Comparison of ENCODE assay signal across 15 cellular contexts in the genomic region with DNA sequence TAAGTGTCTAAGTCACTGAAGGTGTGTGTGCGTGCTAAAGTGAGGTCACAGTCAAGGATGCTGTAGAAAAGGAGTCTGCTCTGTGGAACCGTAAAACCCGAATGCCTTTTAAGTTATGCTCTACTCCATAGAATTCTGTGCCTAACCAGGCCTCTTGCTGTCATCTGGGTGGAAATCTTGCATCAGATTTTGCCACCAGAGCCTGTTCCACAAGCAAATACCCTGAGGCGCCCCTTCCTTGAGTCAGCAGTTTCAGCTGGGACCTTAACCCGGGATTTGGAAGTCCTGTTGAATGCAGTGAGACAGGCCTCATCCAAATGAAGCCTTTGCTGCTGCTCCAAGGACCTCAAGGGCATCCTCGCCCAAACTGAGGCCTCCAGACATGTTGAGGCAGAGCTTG.
DNase-seq lines count a peak whose midpoint lies in the region; ATAC-seq and TF ChIP-seq lines count a peak whose summit lies in the region.
"Had no signal": no experiment of that assay in that cellular context is flagged by ENCODE, and none has a peak within 500 bp of the region (broad histone marks: within the 10 kb centered on the region; RNA-seq: fewer than 3 reads in every experiment).

No MANE protein-coding gene starts in this region.

- no peak for ATAC-seq in Right ventricle myocardium superior (ENCODE audit: poor library complexity)
- ATAC-seq in stimulated activated naive B cell treated with anti-CD40 and anti-IgM and Interleukin-4, amounts not matched to agents 10 μg/mL and 1 μg/mL and 100 μg/mL, for 72 hours (replicated peaks) = no peak

- H3K9me3 ChIP-seq in cardiac muscle cell (ENCODE audit: low read depth) = no peaks in the 10 kb centered on the region
- no peaks in the 10 kb centered on the region for H3K9me3 ChIP-seq in adipocyte (ENCODE audit: control insufficient read depth, low read length)
- no peaks in the 10 kb centered on the region for H3K9me3 ChIP-seq in endodermal cell (ENCODE audit: control insufficient read depth, low read length)

- H3K27me3 ChIP-seq in cardiac muscle cell (no peaks in the 10 kb centered on the region), adipocyte (replicated peaks; ENCODE audit: control insufficient read depth, insufficient read depth, low read length) (no peaks in the 10 kb centered on the region), endodermal cell (ENCODE audit: control insufficient read depth, insufficient read depth, low read length, poor library complexity, severe bottlenecking) (no peaks in the 10 kb centered on the region)

- no peak overlapping the region for H3K9ac ChIP-seq in adipocyte (ENCODE audit: low read length)
- H3K9ac ChIP-seq in endodermal cell (ENCODE audit: extremely low read depth, low read length, poor library complexity, severe bottlenecking) = no peak overlapping the region

- H3K4me3 ChIP-seq in cardiac muscle cell (no peak overlapping the region), adipocyte (ENCODE audit: low read length) (no peak overlapping the region), endodermal cell (ENCODE audit: low read length) (no peak overlapping the region)

- TF ChIP-seq CTCF in cardiac muscle cell (IDR thresholded peaks at IDR 0.05; ENCODE audit: low read depth, low read length) (no peak), endodermal cell (conservative IDR thresholded peaks at IDR 0.05) (no peak)

- peak overlapping the region; percentile 10 for H3K27ac ChIP-seq in cardiac muscle cell
- H3K27ac ChIP-seq in endodermal cell (ENCODE audit: low read depth, low read length) = no peak overlapping the region

- peaks cover 0 to under 1% of the 10 kb centered on the region in 2 donors for H3K9me3 Mint-ChIP-seq in stimulated activated naive B cell treated with anti-CD40 and anti-IgM and Interleukin-4, amounts not matched to agents 10 μg/mL and 1 μg/mL and 100 μg/mL, for 72 hours
- peaks cover 12% of the 10 kb centered on the region for H3K9me3 Mint-ChIP-seq in endodermal cell

- DNase-seq in cardiac muscle cell (ENCODE audit: low read depth in 1 of 2, low spot score in 1 of 2) (no peak), Right ventricle myocardium superior (no peak), adipocyte (ENCODE audit: low read depth) (peak; percentile 71), fibroblast of gingiva (ENCODE audit: low read depth) (peak; percentile 9), endodermal cell (no peak), NCI-H2171 treated with DMSO at 0.1 percent for 48 hours (lab: John Stamatoyannopoulos, UW) (no peak), nucleus accumbens (lab: John Stamatoyannopoulos, UW) (no peak)
- no peak for DNase-seq in stimulated activated naive B cell treated with anti-CD40 and anti-IgM and Interleukin-4, amounts not matched to agents 10 μg/mL and 1 μg/mL and 100 μg/mL, for 72 hours
- DNase-seq: HCEC 1CT, KBM-7, NCI-H1436 treated with DMSO at 0.1 percent for 48 hours, NCI-H2029 treated with DMSO at 0.1 percent for 48 hours, NCI-H510A, NCI-H774, SHP77 had no signal

- H3K36me3 ChIP-seq in cardiac muscle cell (no peaks in the 10 kb centered on the region), adipocyte (ENCODE audit: control insufficient read depth, insufficient read depth, low read length, severe bottlenecking) (no peaks in the 10 kb centered on the region), endodermal cell (ENCODE audit: control insufficient read depth, insufficient read depth, low read length) (no peaks in the 10 kb centered on the region)

- H3K4me1 Mint-ChIP-seq in stimulated activated naive B cell treated with anti-CD40 and anti-IgM and Interleukin-4, amounts not matched to agents 10 μg/mL and 1 μg/mL and 100 μg/mL, for 72 hours = peaks cover 12 to 27% of the 10 kb centered on the region in 2 donors
- H3K4me1 Mint-ChIP-seq in endodermal cell = peaks cover 6% of the 10 kb centered on the region

- H3K27ac Mint-ChIP-seq in stimulated activated naive B cell treated with anti-CD40 and anti-IgM and Interleukin-4, amounts not matched to agents 10 μg/mL and 1 μg/mL and 100 μg/mL, for 72 hours = peak overlapping the region; percentile 27
- no peak overlapping the region for H3K27ac Mint-ChIP-seq in endodermal cell

- no peaks in the 10 kb centered on the region for H3K27me3 Mint-ChIP-seq in stimulated activated naive B cell treated with anti-CD40 and anti-IgM and Interleukin-4, amounts not matched to agents 10 μg/mL and 1 μg/mL and 100 μg/mL, for 72 hours
- H3K27me3 Mint-ChIP-seq in endodermal cell (ENCODE audit: insufficient read depth) = no peaks in the 10 kb centered on the region

- peaks cover 34 to 54% of the 10 kb centered on the region in 2 donors for H3K36me3 Mint-ChIP-seq in stimulated activated naive B cell treated with anti-CD40 and anti-IgM and Interleukin-4, amounts not matched to agents 10 μg/mL and 1 μg/mL and 100 μg/mL, for 72 hours
- peaks cover 15% of the 10 kb centered on the region for H3K36me3 Mint-ChIP-seq in endodermal cell (ENCODE audit: low read depth)

- 92% methylated on average over 4 to 6 of the region's 6 CpGs for WGBS in endodermal cell (ENCODE audit: insufficient coverage in 1 of 2, insufficient read length in 1 of 2), 2 experiments

- H3K4me1 ChIP-seq in cardiac muscle cell (ENCODE audit: low read depth) (peaks cover 15% of the 10 kb centered on the region), adipocyte (ENCODE audit: control insufficient read depth, insufficient read depth, low read length) (peaks cover 4% of the 10 kb centered on the region), endodermal cell (ENCODE audit: control insufficient read depth, insufficient read depth, low read length) (no peaks in the 10 kb centered on the region)

- intact Hi-C loops in Right ventricle myocardium superior (cut with DNase I) = no loop called here

- H3K4me3 Mint-ChIP-seq in stimulated activated naive B cell treated with anti-CD40 and anti-IgM and Interleukin-4, amounts not matched to agents 10 μg/mL and 1 μg/mL and 100 μg/mL, for 72 hours = no peak overlapping the region
- no peak overlapping the region for H3K4me3 Mint-ChIP-seq in endodermal cell

Comparison
In these comparisons a context has a peak if more than half of its experiments do, and no peak if none do; other contexts are left out.
1. DNase-seq: peak in adipocyte (single experiment) and fibroblast of gingiva (single experiment); none in cardiac muscle cell (0 of 2), Right ventricle myocardium superior (single experiment), stimulated activated naive B cell treated with anti-CD40 and anti-IgM and Interleukin-4, amounts not matched to agents 10 μg/mL and 1 μg/mL and 100 μg/mL, for 72 hours (single experiment), endodermal cell (single experiment), NCI-H2171 treated with DMSO at 0.1 percent for 48 hours (single experiment) and nucleus accumbens (0 of 56).